Comparison of ENCODE assay signal across 8 cellular contexts in the genomic region with DNA sequence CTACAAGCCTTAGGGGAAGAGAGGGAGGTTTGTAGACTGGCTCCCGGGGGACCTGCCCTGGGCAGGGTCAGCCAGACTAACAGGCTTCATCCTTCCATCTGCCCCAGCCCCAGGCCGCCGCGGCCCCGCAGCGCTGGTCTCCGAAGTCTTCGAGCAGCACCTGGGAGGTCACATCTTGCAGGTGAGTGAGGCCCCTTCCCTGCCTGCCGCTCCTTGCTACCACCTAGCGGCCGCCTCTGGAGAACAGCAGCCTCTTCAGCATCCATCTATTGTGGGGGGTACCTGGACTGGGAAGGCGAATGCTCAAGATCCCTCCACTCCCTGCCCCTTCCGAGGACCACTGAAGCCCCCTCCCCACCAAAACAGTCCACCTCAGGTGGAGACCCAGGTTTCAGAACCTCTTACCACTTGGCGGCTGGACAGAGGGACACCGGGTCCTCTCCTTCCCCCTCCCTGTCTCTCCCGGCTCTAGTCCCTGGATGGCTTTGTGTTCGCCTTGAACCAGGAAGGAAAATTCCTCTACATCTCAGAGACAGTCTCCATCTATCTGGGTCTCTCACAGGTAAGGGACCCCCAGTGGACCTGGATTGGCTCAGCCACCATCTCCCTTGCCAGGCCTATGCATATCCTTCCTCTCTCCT. TPM values are rescaled to one million over a fixed set of nuclear protein-coding genes. Genes with fewer than 3 reads are reported as not detected.
DNase-seq lines count a peak whose midpoint lies in the region; ATAC-seq and TF ChIP-seq lines count a peak whose summit lies in the region.

No MANE protein-coding gene starts in this region.

- no peak overlapping the region for H3K4me3 Mint-ChIP-seq in activated CD4-positive, alpha-beta memory T cell treated with anti-CD3 and anti-CD28 coated beads, Interleukin-2, amount 10 ng/mL, durations not matched to agents 7 days and 5 days
- H3K4me3 Mint-ChIP-seq in endothelial cell (ENCODE audit: unreplicated experiment) (no peak overlapping the region), type B pancreatic cell (no peak overlapping the region)

- H3K36me3 Mint-ChIP-seq in activated CD4-positive, alpha-beta memory T cell treated with anti-CD3 and anti-CD28 coated beads, Interleukin-2, amount 10 ng/mL, durations not matched to agents 7 days and 5 days (ENCODE audit: low read depth) = no peaks in the 10 kb centered on the region
- H3K36me3 Mint-ChIP-seq in endothelial cell (ENCODE audit: low read depth, unreplicated experiment) (no peaks in the 10 kb centered on the region), type B pancreatic cell (no peaks in the 10 kb centered on the region)

- no peak overlapping the region for H3K27ac Mint-ChIP-seq in activated CD4-positive, alpha-beta memory T cell treated with anti-CD3 and anti-CD28 coated beads, Interleukin-2, amount 10 ng/mL, durations not matched to agents 7 days and 5 days
- H3K27ac Mint-ChIP-seq in endothelial cell (ENCODE audit: unreplicated experiment) (no peak overlapping the region), type B pancreatic cell (no peak overlapping the region)

- H3K27me3 Mint-ChIP-seq in activated CD4-positive, alpha-beta memory T cell treated with anti-CD3 and anti-CD28 coated beads, Interleukin-2, amount 10 ng/mL, durations not matched to agents 7 days and 5 days = peaks cover 39% of the 10 kb centered on the region
- H3K27me3 Mint-ChIP-seq in endothelial cell (ENCODE audit: unreplicated experiment) = peaks cover 13% of the 10 kb centered on the region
- peaks cover 36% of the 10 kb centered on the region for H3K27me3 Mint-ChIP-seq in type B pancreatic cell

- H3K27me3 ChIP-seq in neutrophil = peaks cover 82% of the 10 kb centered on the region

- ATAC-seq in HG03175 (IDR thresholded peaks at IDR 0.05; ENCODE audit: unreplicated experiment) = no peak

- no peak overlapping the region for H3K4me3 ChIP-seq in neutrophil (ENCODE audit: low read depth in 1 of 2, low read length in 1 of 2)

- peaks cover 20% of the 10 kb centered on the region for H3K4me1 Mint-ChIP-seq in activated CD4-positive, alpha-beta memory T cell treated with anti-CD3 and anti-CD28 coated beads, Interleukin-2, amount 10 ng/mL, durations not matched to agents 7 days and 5 days
- peaks cover 16% of the 10 kb centered on the region for H3K4me1 Mint-ChIP-seq in endothelial cell (ENCODE audit: unreplicated experiment)
- H3K4me1 Mint-ChIP-seq in type B pancreatic cell (ENCODE audit: unreplicated experiment) = peaks cover 17% of the 10 kb centered on the region

- H3K9me3 ChIP-seq in neutrophil = no peaks in the 10 kb centered on the region

- POLR2A ChIA-PET in activated CD4-positive, alpha-beta memory T cell treated with anti-CD3 and anti-CD28 coated beads, Interleukin-2, amount 10 ng/mL, durations not matched to agents 7 days and 5 days (lab: Charles Lee) = no interaction called here

- H3K9me3 Mint-ChIP-seq in activated CD4-positive, alpha-beta memory T cell treated with anti-CD3 and anti-CD28 coated beads, Interleukin-2, amount 10 ng/mL, durations not matched to agents 7 days and 5 days = no peaks in the 10 kb centered on the region
- H3K9me3 Mint-ChIP-seq in endothelial cell (ENCODE audit: unreplicated experiment) (no peaks in the 10 kb centered on the region), type B pancreatic cell (no peaks in the 10 kb centered on the region)

- DNase-seq in NCI-H2171 (lab: John Stamatoyannopoulos, UW) (peak; percentile 54), endothelial cell (ENCODE audit: low spot score) (peak; percentile 64), type B pancreatic cell (ENCODE audit: extremely low spot score, unreplicated experiment) (no peak), occipital lobe (lab: John Stamatoyannopoulos, UW) (no peak)
- peak; percentile 67 for DNase-seq in activated CD4-positive, alpha-beta memory T cell treated with anti-CD3 and anti-CD28 coated beads, Interleukin-2, amount 10 ng/mL, durations not matched to agents 7 days and 5 days

- H3K27ac ChIP-seq in neutrophil = no peak overlapping the region

- peak; percentile 97 for TF ChIP-seq CTCF in GM12874 (IDR thresholded peaks at IDR 0.05; ENCODE audit: insufficient read depth, low read depth, low read length)
- TF ChIP-seq CTCF in endothelial cell (IDR thresholded peaks at IDR 0.05; ENCODE audit: unreplicated experiment) = peak; percentile 57
- peak; percentile 40 for TF ChIP-seq CTCF in neutrophil (IDR thresholded peaks at IDR 0.05)
- TF ChIP-seq CTCF in type B pancreatic cell (conservative IDR thresholded peaks at IDR 0.05) = peak; percentile 80

- H3K4me1 ChIP-seq in neutrophil (ENCODE audit: control insufficient read depth in 1 of 2, insufficient read depth in 1 of 2, low read depth in 1 of 2, low read length in 1 of 2) = peaks cover 14 to 19% of the 10 kb centered on the region in 2 experiments

- no peaks in the 10 kb centered on the region for H3K36me3 ChIP-seq in neutrophil

- CTCF ChIA-PET in activated CD4-positive, alpha-beta memory T cell treated with anti-CD3 and anti-CD28 coated beads, Interleukin-2, amount 10 ng/mL, durations not matched to agents 7 days and 5 days (lab: Charles Lee) = interaction anchor here (3.1 kb wide), 1 partner anchor 19 kb away, joined by 17 read pairs; no protein-coding TSS in a partner anchor

RNA-seq across cellular contexts. Expression of a gene that starts 12.7 kb away (rescaled TPM):
- total RNA-seq in activated CD4-positive, alpha-beta memory T cell treated with anti-CD3 and anti-CD28 coated beads, Interleukin-2, amount 10 ng/mL, durations not matched to agents 7 days and 5 days = under 1 TPM; 0.20 to 0.48 TPM
- total RNA-seq in endothelial cell (ENCODE audit: unreplicated experiment) (1.0 TPM), type B pancreatic cell (ENCODE audit: low replicate concordance) (3.6 and 6.6 TPM in 2 replicates), occipital lobe (5.8 TPM)

RNA-seq across cellular contexts. Expression of a gene that starts 16.1 kb away (rescaled TPM):
- 10 to 100 TPM; 56.2 to 56.3 TPM for total RNA-seq in activated CD4-positive, alpha-beta memory T cell treated with anti-CD3 and anti-CD28 coated beads, Interleukin-2, amount 10 ng/mL, durations not matched to agents 7 days and 5 days
- total RNA-seq in endothelial cell (ENCODE audit: unreplicated experiment) = 46.7 TPM
- total RNA-seq in type B pancreatic cell (ENCODE audit: low replicate concordance) = 28.4 and 37.3 TPM in 2 replicates
- total RNA-seq in occipital lobe = 20.9 TPM

Comparison
In these comparisons a context has a peak if more than half of its experiments do, and no peak if none do; other contexts are left out.
1. CTCF ChIP-seq: peak in every context shown above with its lines; median percentile 97 in GM12874; 80 in type B pancreatic cell; 57 in endothelial cell; 40 in neutrophil.
2. DNase-seq: peak in NCI-H2171 (single experiment), activated CD4-positive, alpha-beta memory T cell treated with anti-CD3 and anti-CD28 coated beads, Interleukin-2, amount 10 ng/mL, durations not matched to agents 7 days and 5 days (single experiment) and endothelial cell (single experiment); none in type B pancreatic cell (single experiment) and occipital lobe (single experiment).